Comparison of ENCODE assay signal across 8 cellular contexts in the genomic region with DNA sequence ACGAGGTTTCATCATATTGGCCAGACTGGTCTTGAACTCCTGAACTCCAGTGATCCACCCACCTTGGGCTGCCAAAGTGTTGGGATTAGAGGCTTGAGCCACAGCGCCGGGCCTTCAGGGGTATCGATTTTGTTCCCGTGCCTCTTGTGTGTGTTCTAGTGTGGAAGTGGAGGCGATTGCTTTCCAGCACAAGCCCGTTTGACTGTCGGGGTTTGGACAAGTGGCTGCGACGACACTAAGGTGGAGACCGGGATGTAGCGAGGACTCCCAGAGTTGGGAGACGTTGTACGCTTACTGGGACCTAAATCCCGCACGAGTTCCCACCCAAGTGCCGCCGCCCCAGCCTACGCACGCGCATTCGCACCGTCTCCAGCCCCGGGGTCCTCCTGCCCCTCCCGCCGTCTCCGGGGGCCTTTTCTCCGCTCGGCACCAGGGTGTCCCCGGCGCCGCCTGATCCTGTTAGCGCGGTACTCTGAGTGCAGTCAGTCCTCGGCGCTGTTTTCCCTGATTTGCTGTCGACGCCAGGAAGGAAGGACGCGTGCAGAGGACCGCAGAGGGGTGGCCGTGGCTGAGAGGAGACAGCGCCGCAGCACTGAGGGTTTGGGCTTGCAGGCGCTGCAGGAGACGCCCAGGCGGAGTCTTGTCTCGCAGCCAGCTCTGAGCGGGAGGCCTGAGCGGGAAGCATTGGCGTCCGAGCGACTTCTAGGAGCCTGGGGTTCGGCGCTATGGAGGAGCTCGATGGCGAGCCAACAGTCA. TPM values are rescaled to one million over a fixed set of nuclear protein-coding genes. Genes with fewer than 3 reads are reported as not detected.
DNase-seq lines count a peak whose midpoint lies in the region; ATAC-seq and TF ChIP-seq lines count a peak whose summit lies in the region.

A gene with protein sequence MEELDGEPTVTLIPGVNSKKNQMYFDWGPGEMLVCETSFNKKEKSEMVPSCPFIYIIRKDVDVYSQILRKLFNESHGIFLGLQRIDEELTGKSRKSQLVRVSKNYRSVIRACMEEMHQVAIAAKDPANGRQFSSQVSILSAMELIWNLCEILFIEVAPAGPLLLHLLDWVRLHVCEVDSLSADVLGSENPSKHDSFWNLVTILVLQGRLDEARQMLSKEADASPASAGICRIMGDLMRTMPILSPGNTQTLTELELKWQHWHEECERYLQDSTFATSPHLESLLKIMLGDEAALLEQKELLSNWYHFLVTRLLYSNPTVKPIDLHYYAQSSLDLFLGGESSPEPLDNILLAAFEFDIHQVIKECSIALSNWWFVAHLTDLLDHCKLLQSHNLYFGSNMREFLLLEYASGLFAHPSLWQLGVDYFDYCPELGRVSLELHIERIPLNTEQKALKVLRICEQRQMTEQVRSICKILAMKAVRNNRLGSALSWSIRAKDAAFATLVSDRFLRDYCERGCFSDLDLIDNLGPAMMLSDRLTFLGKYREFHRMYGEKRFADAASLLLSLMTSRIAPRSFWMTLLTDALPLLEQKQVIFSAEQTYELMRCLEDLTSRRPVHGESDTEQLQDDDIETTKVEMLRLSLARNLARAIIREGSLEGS (plus strand): TSS at position 643 of the 756 bp plus-strand sequence. CDS start 83 bp downstream, at position 726.

- H3K4me3 Mint-ChIP-seq in activated B cell treated with CpG ODN at 0.5 μM for 24 hours (peak within 1 kb of the TSS; percentile 96), immature natural killer cell (peak within 1 kb of the TSS; percentile 88 to 98 (median 96))

- intact Hi-C loops in activated B cell treated with CpG ODN at 0.5 μM for 24 hours (cut with micrococcal nuclease) = loop anchor here (1.0 to 5.0 kb wide), 6 partner anchors 22 to 332 kb away; partner anchors contain the start of genes GRB2, NT5C, OTOP2 and USH1G

- H3K27me3 Mint-ChIP-seq in activated B cell treated with CpG ODN at 0.5 μM for 24 hours = no peaks in the 10 kb centered on the region
- peaks cover 2 to 13% (median 5%) of the 10 kb centered on the region in 3 donors for H3K27me3 Mint-ChIP-seq in immature natural killer cell (ENCODE audit: low read depth in 3 of 3)

- peak within 1 kb of the TSS; percentile 98 for H3K27ac ChIP-seq in 22Rv1

- POLR2A ChIA-PET in activated B cell treated with CpG ODN at 0.5 μM for 24 hours (lab: Charles Lee) = interaction anchor here (0.6 to 3.6 kb wide), 18 partner anchors 29 to 388 kb away, joined by 3 to 29 read pairs (median 4); partner anchors contain the start of genes ARMC7, ATP5PD, GGA3 and MIF4GD

- peak within 1 kb of the TSS; percentile 69 to 96 for H3K4me3 ChIP-seq in cardiac fibroblast (replicated peaks in 1 of 2; ENCODE audit: low read depth in 2 of 2, low read length in 2 of 2)

- H3K27ac Mint-ChIP-seq in activated B cell treated with CpG ODN at 0.5 μM for 24 hours = peak within 1 kb of the TSS; percentile 99
- peak within 1 kb of the TSS; percentile 93 to 99 (median 98) for H3K27ac Mint-ChIP-seq in immature natural killer cell

- ATAC-seq in GM18867 (IDR thresholded peaks at IDR 0.05; ENCODE audit: unreplicated experiment) (peak; percentile 65), HG03139 (IDR thresholded peaks at IDR 0.05; ENCODE audit: unreplicated experiment) (peak; percentile 70), activated B cell treated with CpG ODN at 0.5 μM for 24 hours (ENCODE audit: low read depth) (peak; percentile 91)

- CTCF ChIA-PET in activated B cell treated with CpG ODN at 0.5 μM for 24 hours (lab: Charles Lee) = interaction anchor here (0.7 to 8.2 kb wide), 9 partner anchors 66 to 247 kb away, joined by 3 to 140 read pairs (median 3); partner anchors contain the start of genes MIF4GD and NT5C

- peak; percentile 97 for DNase-seq in NCI-H345 (lab: John Stamatoyannopoulos, UW)
- DNase-seq in activated B cell treated with CpG ODN at 0.5 μM for 24 hours = peak; percentile 90
- DNase-seq in cardiac fibroblast (ENCODE audit: low read depth in 2 of 2) = peak; percentile 95 to 96
- peak; percentile 92 to 93 (median 93) for DNase-seq in immature natural killer cell
- DNase-seq in smooth muscle cell of the brain vasculature (ENCODE audit: low read depth, low spot score) = peak; percentile 87

- H3K36me3 Mint-ChIP-seq in activated B cell treated with CpG ODN at 0.5 μM for 24 hours (ENCODE audit: low read depth) (peaks cover 24% of the 10 kb centered on the region), immature natural killer cell (peaks cover 4 to 9% (median 5%) of the 10 kb centered on the region in 3 donors)

- TF ChIP-seq CTCF in 22Rv1 (IDR thresholded peaks at IDR 0.05) = 0 out of 2 replicates have a peak, but pooled peaks have one; percentile 16
- no peak for TF ChIP-seq CTCF in activated B cell treated with CpG ODN at 0.5 μM for 24 hours (IDR thresholded peaks at IDR 0.05)
- no peak for TF ChIP-seq CTCF in cardiac fibroblast (IDR thresholded peaks at IDR 0.05; ENCODE audit: low read depth, low read length)

- H3K9me3 Mint-ChIP-seq in activated B cell treated with CpG ODN at 0.5 μM for 24 hours (no peaks in the 10 kb centered on the region), immature natural killer cell (no peaks in the 10 kb centered on the region)

- H3K4me1 Mint-ChIP-seq in activated B cell treated with CpG ODN at 0.5 μM for 24 hours = peaks cover 22% of the 10 kb centered on the region
- H3K4me1 Mint-ChIP-seq in immature natural killer cell = peaks cover 30 to 36% of the 10 kb centered on the region in 2 donors

RNA-seq across cellular contexts. Expression of the gene that starts here (rescaled TPM):
- total RNA-seq in activated B cell treated with CpG ODN at 0.5 μM for 24 hours = 103 and 107 TPM in 2 replicates
- polyA plus RNA-seq in immature natural killer cell = 10 to 100 TPM; 28.3 to 47.8 (median 41.1) TPM

Comparison
In these comparisons a context has a peak if more than half of its experiments do, and no peak if none do; other contexts are left out.
1. Peak in every context shown above with its lines: DNase-seq, ATAC-seq, H3K4me3 ChIP-seq and H3K27ac ChIP-seq.